In the genomic region with DNA sequence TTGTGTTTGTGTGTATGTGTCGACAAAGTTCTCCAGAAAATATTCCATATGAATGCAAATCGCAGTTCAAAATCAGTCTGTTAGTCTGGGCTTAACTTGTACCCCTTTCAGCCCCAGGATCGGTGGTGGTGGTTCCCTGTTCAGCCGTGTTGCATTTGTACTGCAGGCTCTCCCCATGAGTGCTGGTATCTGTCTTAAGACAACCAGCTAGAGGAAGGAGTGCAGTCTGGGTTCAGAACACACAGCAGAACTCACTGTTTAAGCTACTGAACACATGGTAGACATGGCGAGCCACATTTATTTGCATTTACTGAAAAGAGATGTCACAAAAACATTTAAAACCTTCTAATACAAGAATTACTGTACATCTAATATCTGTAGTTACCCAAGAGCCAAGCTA, we compare ENCODE assay signal across 18 cellular contexts.
DNase-seq lines count a peak whose midpoint lies in the region; ATAC-seq, FAIRE-seq and TF ChIP-seq lines count a peak whose summit lies in the region.
"Had no signal": no experiment of that assay in that cellular context is flagged by ENCODE, and none has a peak within 500 bp of the region (broad histone marks: within the 10 kb centered on the region; RNA-seq: fewer than 3 reads in every experiment).

No MANE protein-coding gene starts in this region.

- no peak for TF ChIP-seq POLR2A in GM12878 (IDR thresholded peaks at IDR 0.05; ENCODE audit: low read depth, low read length)

- H3K27me3 Mint-ChIP-seq in CD4-positive, alpha-beta T cell: no peaks in the 10 kb centered on the region
- H3K27me3 Mint-ChIP-seq in T-cell: no peaks in the 10 kb centered on the region
- H3K27me3 Mint-ChIP-seq in CD8-positive, alpha-beta memory T cell: no peaks in the 10 kb centered on the region

- SMC1A ChIA-PET in GM12878 (lab: Charles Lee; ENCODE audit: uncharacterized antibody, unreplicated experiment): interaction anchor here (0.9 to 1.4 kb wide), 4 partner anchors 12 to 178 kb away, joined by 3 to 6 read pairs (median 4); no protein-coding TSS in a partner anchor

- peak overlapping the region; percentile 9 for H3K4me3 Mint-ChIP-seq in CD4-positive, alpha-beta T cell
- H3K4me3 Mint-ChIP-seq in T-cell: no peak overlapping the region
- peak overlapping the region in 1 of 7 donors; percentile 7 for H3K4me3 Mint-ChIP-seq in CD8-positive, alpha-beta memory T cell

- no peak for TF ChIP-seq CTCF in CD4-positive, alpha-beta T cell (IDR thresholded peaks at IDR 0.05)
- TF ChIP-seq CTCF in HEK293 (tag by site-specific recombination; IDR thresholded peaks at IDR 0.05) (no peak), GM12878 (IDR thresholded peaks at IDR 0.05 in 2 of 3, conservative IDR thresholded peaks at IDR 0.05 in 1 of 3; ENCODE audit: control insufficient read depth in 2 of 3, extremely low read depth in 1 of 3, insufficient read depth in 1 of 3, low read depth in 3 of 3, low read length in 3 of 3) (no peak), psoas muscle (IDR thresholded peaks at IDR 0.05) (no peak)

- in situ Hi-C loops in GM12878 (cut with MboI): no loop called here

- H3K27me3 ChIP-seq in CD4-positive, alpha-beta T cell (ENCODE audit: control insufficient read depth, insufficient read depth, low read length): no peaks in the 10 kb centered on the region
- H3K27me3 ChIP-seq in GM12878 (replicated peaks in 1 of 2; ENCODE audit: control insufficient read depth in 2 of 2, insufficient read depth in 2 of 2, low read length in 1 of 2): no peaks in the 10 kb centered on the region
- H3K27me3 ChIP-seq in psoas muscle (ENCODE audit: insufficient read depth in 3 of 3, low read length in 2 of 3): no peaks in the 10 kb centered on the region
- H3K27me3 ChIP-seq in CD8-positive, alpha-beta memory T cell (ENCODE audit: insufficient read depth, low read length, poor library complexity, severe bottlenecking): no peaks in the 10 kb centered on the region
- H3K27me3 ChIP-seq: BLaER1, SJCRH30 had no signal

- no peak overlapping the region for H3K4me3 ChIP-seq in HEK293 (ENCODE audit: low read depth, low read length)
- no peak overlapping the region for H3K4me3 ChIP-seq in GM12878
- H3K4me3 ChIP-seq in psoas muscle: no peak overlapping the region
- no peak overlapping the region for H3K4me3 ChIP-seq in CD8-positive, alpha-beta memory T cell (ENCODE audit: low read length)
- H3K4me3 ChIP-seq: A549, BLaER1, PC-9, SJCRH30 had no signal

- 52% methylated on average over 5 of the region's 5 CpGs for WGBS in GM12878 (ENCODE audit: insufficient coverage, insufficient replicate concordance, low lambda C conversion rate, missing lambda C conversion rate)
- 74 to 86% (median 80%) methylated on average over 5 of the region's 5 CpGs for WGBS in psoas muscle, 3 donors

- H3K4me1 ChIP-seq in HEK293 (ENCODE audit: control insufficient read depth, insufficient read depth, low read length) (peaks cover 19% of the 10 kb centered on the region), GM12878 (ENCODE audit: control insufficient read depth, insufficient read depth, low read length) (peaks cover 12% of the 10 kb centered on the region), psoas muscle (peaks cover 79% of the 10 kb centered on the region)
- H3K4me1 ChIP-seq in CD8-positive, alpha-beta memory T cell (ENCODE audit: insufficient read depth, low read length): peaks cover 35% of the 10 kb centered on the region

- H3K27ac Mint-ChIP-seq in CD4-positive, alpha-beta T cell: no peak overlapping the region
- H3K27ac Mint-ChIP-seq in T-cell: no peak overlapping the region
- peak overlapping the region in 1 of 8 donors; percentile 20 for H3K27ac Mint-ChIP-seq in CD8-positive, alpha-beta memory T cell

- no peaks in the 10 kb centered on the region for H3K9me3 ChIP-seq in CD4-positive, alpha-beta T cell (ENCODE audit: control insufficient read depth, low read length)
- H3K9me3 ChIP-seq in HEK293 (ENCODE audit: control insufficient read depth, insufficient read depth, low read depth, low read length): no peaks in the 10 kb centered on the region
- H3K9me3 ChIP-seq in GM12878 (replicated peaks; ENCODE audit: control insufficient read depth, insufficient read depth, low read length): no peaks in the 10 kb centered on the region; the same call in 2 of the 3 replicates
- H3K9me3 ChIP-seq in psoas muscle: no peaks in the 10 kb centered on the region
- no peaks in the 10 kb centered on the region for H3K9me3 ChIP-seq in CD8-positive, alpha-beta memory T cell (ENCODE audit: low read length)
- H3K9me3 ChIP-seq: A549, BLaER1, SJCRH30 had no signal

- H3K4me1 Mint-ChIP-seq in CD4-positive, alpha-beta T cell (ENCODE audit: low read depth): peaks cover 83% of the 10 kb centered on the region
- H3K4me1 Mint-ChIP-seq in T-cell: peaks cover 70 to 77% (median 73%) of the 10 kb centered on the region in 3 donors
- peaks cover 64 to 86% (median 82%) of the 10 kb centered on the region in 3 donors for H3K4me1 Mint-ChIP-seq in CD8-positive, alpha-beta memory T cell

- TF ChIP-seq EP300 in GM12878 (IDR thresholded peaks at IDR 0.05; ENCODE audit: borderline replicate concordance in 1 of 2, control insufficient read depth in 1 of 2, low read depth in 2 of 2, low read length in 2 of 2): no peak

- no peak for TF ChIP-seq RAD21 in GM12878 (IDR thresholded peaks at IDR 0.05; ENCODE audit: insufficient read depth, low read depth, low read length)

- CTCF ChIA-PET in CD4-positive, alpha-beta T cell (lab: Charles Lee): no interaction called here
- CTCF ChIA-PET in HEK293 (lab: Yijun Ruan, JAX) (interaction anchor here (0.6 kb wide), 1 partner anchor 185 kb away, joined by 3 read pairs; no protein-coding TSS in a partner anchor), GM12878 (lab: Yijun Ruan, JAX) (interaction anchor here (0.8 to 1.5 kb wide), 2 partner anchors 16 to 18 kb away, joined by 3 to 5 read pairs; no protein-coding TSS in a partner anchor), T-cell (lab: Charles Lee) (interaction anchor here in 1 of 2 donors (0.5 to 0.6 kb wide), 2 partner anchors 58 to 73 kb away, joined by 3 to 7 read pairs; no protein-coding TSS in a partner anchor)
- CTCF ChIA-PET in CD8-positive, alpha-beta memory T cell (lab: Charles Lee): no interaction called here

- no peak for DNase-seq in CD4-positive, alpha-beta T cell
- no peak for DNase-seq in GM12878 (ENCODE audit: low read depth, low spot score)
- DNase-seq in psoas muscle: no peak
- no peak for DNase-seq in T-cell
- DNase-seq in CD8-positive, alpha-beta memory T cell: no peak
- DNase-seq: DMS79 treated with DMSO at 0.1 percent for 48 hours, GOT3, KG1, NCI-H1417 treated with DMSO at 0.1 percent for 48 hours, NCI-H2029, NCI-H345, NCI-H524 treated with DMSO at 0.1 percent for 48 hours, PC-9, SJCRH30 had no signal

- H2AFZ ChIP-seq in GM12878 (ENCODE audit: control insufficient read depth, low read depth, low read length): no peak overlapping the region
- H2AFZ ChIP-seq: PC-9 had no signal

- no peaks in the 10 kb centered on the region for H4K20me1 ChIP-seq in GM12878 (ENCODE audit: control insufficient read depth, insufficient read depth)

- no peak overlapping the region for H3K27ac ChIP-seq in CD4-positive, alpha-beta T cell (ENCODE audit: low read depth, low read length)
- no peak overlapping the region for H3K27ac ChIP-seq in HEK293 (ENCODE audit: extremely low read depth, low read depth, low read length)
- H3K27ac ChIP-seq in GM12878 (ENCODE audit: control insufficient read depth, insufficient read depth): no peak overlapping the region
- H3K27ac ChIP-seq in psoas muscle: peak overlapping the region; percentile 0
- H3K27ac ChIP-seq in CD8-positive, alpha-beta memory T cell (ENCODE audit: low read depth, low read length): no peak overlapping the region
- H3K27ac ChIP-seq: A549, BLaER1, PC-9, SJCRH30 had no signal

- H3K36me3 Mint-ChIP-seq in CD4-positive, alpha-beta T cell (ENCODE audit: low read depth): no peaks in the 10 kb centered on the region
- H3K36me3 Mint-ChIP-seq in T-cell: no peaks in the 10 kb centered on the region
- peaks cover 0 to 2% (median 0%) of the 10 kb centered on the region in 3 donors for H3K36me3 Mint-ChIP-seq in CD8-positive, alpha-beta memory T cell

- H3K9me3 Mint-ChIP-seq in CD4-positive, alpha-beta T cell: no peaks in the 10 kb centered on the region
- H3K9me3 Mint-ChIP-seq in T-cell: no peaks in the 10 kb centered on the region
- H3K9me3 Mint-ChIP-seq in CD8-positive, alpha-beta memory T cell: no peaks in the 10 kb centered on the region

- H3K4me2 ChIP-seq in GM12878 (ENCODE audit: control insufficient read depth, insufficient read depth): no peak overlapping the region
- H3K4me2 ChIP-seq: A549, BLaER1, PC-9 had no signal

- H3K9ac ChIP-seq in GM12878 (ENCODE audit: control insufficient read depth, insufficient read depth, low read length): no peak overlapping the region
- H3K9ac ChIP-seq: BLaER1 had no signal

- BruUV-seq in GM12878 (replicated peaks; lab: Mats Ljungman, UMichigan): no TSS peak

- ATAC-seq in CD4-positive, alpha-beta T cell (ENCODE audit: poor library complexity): no peak
- ATAC-seq in GM12878 (peak; percentile 25), psoas muscle (no peak), HG02610 (IDR thresholded peaks at IDR 0.05; ENCODE audit: unreplicated experiment) (no peak), T-cell (replicated peaks in 1 of 4) (no peak)
- ATAC-seq: A549 had no signal

- RAD21 ChIA-PET in GM12878 (lab: Charles Lee; ENCODE audit: unreplicated experiment): interaction anchor here (0.7 to 0.9 kb wide), 3 partner anchors 11 to 164 kb away, joined by 3 to 4 read pairs (median 3); no protein-coding TSS in a partner anchor

- peaks cover 81% of the 10 kb centered on the region for H3K79me2 ChIP-seq in GM12878 (ENCODE audit: control insufficient read depth, insufficient read depth, low read length)

- intact Hi-C loops in CD4-positive, alpha-beta T cell (cut with DNase I, micrococcal nuclease): no loop called here
- intact Hi-C loops in GM12878 (cut with micrococcal nuclease; ENCODE audit: unreplicated experiment) (no loop called here), psoas muscle (cut with DNase I) (loop anchor here in 1 of 2 donors (5.0 kb wide), 1 partner anchor 43 kb away; no protein-coding TSS in a partner anchor)

- POLR2A ChIA-PET in CD4-positive, alpha-beta T cell (lab: Charles Lee): interaction anchor here (0.7 to 1.4 kb wide), 3 partner anchors 16 to 52 kb away, joined by 3 to 4 read pairs (median 4); no protein-coding TSS in a partner anchor
- POLR2A ChIA-PET in HEK293 (lab: Yijun Ruan, JAX): no interaction called here
- POLR2A ChIA-PET in GM12878 (lab: Charles Lee): no interaction called here
- POLR2A ChIA-PET in T-cell (lab: Charles Lee): interaction anchor here in 1 of 2 donors (0.6 kb wide), 1 partner anchor 17 kb away, joined by 3 read pairs; no protein-coding TSS in a partner anchor
- POLR2A ChIA-PET in CD8-positive, alpha-beta memory T cell (lab: Charles Lee): no interaction called here

- H3K36me3 ChIP-seq in HEK293 (ENCODE audit: control insufficient read depth in 2 of 2, insufficient read depth in 1 of 2, low read length in 2 of 2) (no peaks in the 10 kb centered on the region), GM12878 (ENCODE audit: control insufficient read depth in 2 of 2, insufficient read depth in 2 of 2, low read length in 1 of 2) (no peaks in the 10 kb centered on the region; a peak in 1 of 4 replicates), psoas muscle (ENCODE audit: insufficient read depth in 1 of 2, low read depth in 1 of 2) (no peaks in the 10 kb centered on the region)
- no peaks in the 10 kb centered on the region for H3K36me3 ChIP-seq in CD8-positive, alpha-beta memory T cell (ENCODE audit: insufficient read depth, low read length)
- H3K36me3 ChIP-seq: BLaER1, SJCRH30 had no signal

- no peak for FAIRE-seq in GM12878 (lab: Jason Lieb, UNC)
- FAIRE-seq: A549 had no signal

Comparison
In these comparisons a context has a peak if more than half of its experiments do, and no peak if none do; other contexts are left out.
1. CTCF ChIA-PET loops: an anchor here in HEK293 (0.6 kb wide) and GM12878 (0.8 to 1.5 kb wide); none called in CD4-positive, alpha-beta T cell and CD8-positive, alpha-beta memory T cell.